Comparison of ENCODE assay signal across 18 cellular contexts in genomic region chr7:27925573-27926201, GRCh38.
A peak's percentile ranks its signal among the peaks of the same experiment; 100 is the strongest.
DNase-seq lines count a peak whose midpoint lies in the region; ATAC-seq and TF ChIP-seq lines count a peak whose summit lies in the region.
"Had no signal": no experiment of that assay in that cellular context is flagged by ENCODE, and none has a peak within 500 bp of the region (broad histone marks: within the 10 kb centered on the region; RNA-seq: fewer than 3 reads in every experiment).

No MANE protein-coding gene starts in this region.

- H3K4me3 ChIP-seq in BE2C (ENCODE audit: low read depth, low read length), result no peak overlapping the region
- H3K4me3 ChIP-seq: GM23248, PC-9, upper lobe of left lung had no signal

- peaks cover 5% of the 10 kb centered on the region for H3K36me3 Mint-ChIP-seq in activated B cell treated with CpG ODN at 0.5 μM for 24 hours (ENCODE audit: low read depth)
- no peaks in the 10 kb centered on the region for H3K36me3 Mint-ChIP-seq in activated CD8-positive, alpha-beta memory T cell treated with anti-CD3 and anti-CD28 coated beads, Interleukin-2, amount 10 ng/mL, durations not matched to agents 7 days and 5 days
- H3K36me3 Mint-ChIP-seq: brain had no signal

- peaks cover 55% of the 10 kb centered on the region for H3K4me1 Mint-ChIP-seq in activated B cell treated with CpG ODN at 0.5 μM for 24 hours
- H3K4me1 Mint-ChIP-seq in activated CD8-positive, alpha-beta memory T cell treated with anti-CD3 and anti-CD28 coated beads, Interleukin-2, amount 10 ng/mL, durations not matched to agents 7 days and 5 days, result peaks cover 12% of the 10 kb centered on the region

- no peaks in the 10 kb centered on the region for H3K9me3 ChIP-seq in BE2C
- H3K9me3 ChIP-seq: upper lobe of left lung had no signal

- CTCF ChIA-PET in GM10248 (lab: Yijun Ruan, JAX), result interaction anchor here (1.5 to 3.5 kb wide), 4 partner anchors 11 to 730 kb away, joined by 4 to 13 read pairs (median 4); no protein-coding TSS in a partner anchor
- CTCF ChIA-PET in activated B cell treated with CpG ODN at 0.5 μM for 24 hours (lab: Charles Lee), result interaction anchor here (0.5 to 0.9 kb wide), 2 partner anchors 11 to 141 kb away, joined by 3 to 4 read pairs; no protein-coding TSS in a partner anchor
- CTCF ChIA-PET in activated CD8-positive, alpha-beta memory T cell treated with anti-CD3 and anti-CD28 coated beads, Interleukin-2, amount 10 ng/mL, durations not matched to agents 7 days and 5 days (lab: Charles Lee), result interaction anchor here (0.7 kb wide), 1 partner anchor 113 kb away, joined by 3 read pairs; no protein-coding TSS in a partner anchor

- TF ChIP-seq CTCF in GM10248 (IDR thresholded peaks at IDR 0.05; ENCODE audit: control extremely low read depth, extremely low read depth, low read depth, missing control alignments), result no peak
- TF ChIP-seq CTCF in activated B cell treated with CpG ODN at 0.5 μM for 24 hours (IDR thresholded peaks at IDR 0.05), result no peak
- TF ChIP-seq CTCF in BE2C (IDR thresholded peaks at IDR 0.05; ENCODE audit: low read depth, low read length), result no peak

- no peaks in the 10 kb centered on the region; the same call in 1 of the 2 replicates for H3K36me3 ChIP-seq in BE2C
- H3K36me3 ChIP-seq: upper lobe of left lung had no signal

- POLR2A ChIA-PET in GM10248 (lab: Yijun Ruan, JAX) (no interaction called here), activated B cell treated with CpG ODN at 0.5 μM for 24 hours (lab: Charles Lee) (interaction anchor here (0.5 kb wide), 1 partner anchor 160 kb away, joined by 3 read pairs; no protein-coding TSS in a partner anchor)

- no peaks in the 10 kb centered on the region for H3K27me3 Mint-ChIP-seq in activated B cell treated with CpG ODN at 0.5 μM for 24 hours
- H3K27me3 Mint-ChIP-seq in activated CD8-positive, alpha-beta memory T cell treated with anti-CD3 and anti-CD28 coated beads, Interleukin-2, amount 10 ng/mL, durations not matched to agents 7 days and 5 days, result no peaks in the 10 kb centered on the region

- ATAC-seq in GM19023 (IDR thresholded peaks at IDR 0.05; ENCODE audit: unreplicated experiment), result peak; percentile 72
- peak; percentile 79 for ATAC-seq in HG02852 (IDR thresholded peaks at IDR 0.05; ENCODE audit: unreplicated experiment)
- peak; percentile 71 for ATAC-seq in activated B cell treated with CpG ODN at 0.5 μM for 24 hours (ENCODE audit: low read depth)
- no peak for ATAC-seq in activated CD8-positive, alpha-beta memory T cell treated with anti-CD3 and anti-CD28 coated beads, Interleukin-2, amount 10 ng/mL, durations not matched to agents 7 days and 5 days
- ATAC-seq in GM21515 (IDR thresholded peaks at IDR 0.05; ENCODE audit: unreplicated experiment), result no peak
- ATAC-seq: sciatic nerve had no signal

- no peaks in the 10 kb centered on the region for H3K27me3 ChIP-seq in BE2C
- H3K27me3 ChIP-seq: upper lobe of left lung had no signal

- intact Hi-C loops in activated B cell treated with CpG ODN at 0.5 μM for 24 hours (cut with micrococcal nuclease), result no loop called here

- peaks cover 21% of the 10 kb centered on the region for H3K4me1 ChIP-seq in BE2C

- peak overlapping the region; percentile 15 for H3K27ac Mint-ChIP-seq in activated B cell treated with CpG ODN at 0.5 μM for 24 hours
- no peak overlapping the region for H3K27ac Mint-ChIP-seq in activated CD8-positive, alpha-beta memory T cell treated with anti-CD3 and anti-CD28 coated beads, Interleukin-2, amount 10 ng/mL, durations not matched to agents 7 days and 5 days
- H3K27ac Mint-ChIP-seq: brain had no signal

- no peaks in the 10 kb centered on the region for H3K9me3 Mint-ChIP-seq in activated B cell treated with CpG ODN at 0.5 μM for 24 hours
- no peaks in the 10 kb centered on the region for H3K9me3 Mint-ChIP-seq in activated CD8-positive, alpha-beta memory T cell treated with anti-CD3 and anti-CD28 coated beads, Interleukin-2, amount 10 ng/mL, durations not matched to agents 7 days and 5 days (ENCODE audit: low read depth)
- H3K9me3 Mint-ChIP-seq: brain had no signal

- peak overlapping the region; percentile 13 for H3K4me3 Mint-ChIP-seq in activated B cell treated with CpG ODN at 0.5 μM for 24 hours
- H3K4me3 Mint-ChIP-seq in activated CD8-positive, alpha-beta memory T cell treated with anti-CD3 and anti-CD28 coated beads, Interleukin-2, amount 10 ng/mL, durations not matched to agents 7 days and 5 days, result no peak overlapping the region
- H3K4me3 Mint-ChIP-seq: brain had no signal

- peak; percentile 26 for DNase-seq in GM10248 (ENCODE audit: extremely low spot score)
- DNase-seq in activated B cell treated with CpG ODN at 0.5 μM for 24 hours, result no peak
- DNase-seq in BE2C, result no peak
- DNase-seq in activated CD8-positive, alpha-beta memory T cell treated with anti-CD3 and anti-CD28 coated beads, Interleukin-2, amount 10 ng/mL, durations not matched to agents 7 days and 5 days, result no peak
- no peak for DNase-seq in globus pallidus (ENCODE audit: low spot score)
- DNase-seq: activated naive CD4-positive, alpha-beta T cell treated with Interleukin-2 at 50 U/mL for 16 hours; glutamatergic neuron; GM23248; NCI-H187; NCI-H524; PC-9; stimulated activated CD4-positive, alpha-beta T cell treated with anti-CD3 and anti-CD28 coated beads, Interleukin-2, amount 100 ng/mL, for 24 hours; upper lobe of left lung had no signal

Comparison
In these comparisons a context has a peak if more than half of its experiments do, and no peak if none do; other contexts are left out.
1. ATAC-seq: peak in GM19023 (single experiment), HG02852 (single experiment) and activated B cell treated with CpG ODN at 0.5 μM for 24 hours (single experiment); none in activated CD8-positive, alpha-beta memory T cell treated with anti-CD3 and anti-CD28 coated beads, Interleukin-2, amount 10 ng/mL, durations not matched to agents 7 days and 5 days (single experiment) and GM21515 (single experiment).